In the genomic region with DNA sequence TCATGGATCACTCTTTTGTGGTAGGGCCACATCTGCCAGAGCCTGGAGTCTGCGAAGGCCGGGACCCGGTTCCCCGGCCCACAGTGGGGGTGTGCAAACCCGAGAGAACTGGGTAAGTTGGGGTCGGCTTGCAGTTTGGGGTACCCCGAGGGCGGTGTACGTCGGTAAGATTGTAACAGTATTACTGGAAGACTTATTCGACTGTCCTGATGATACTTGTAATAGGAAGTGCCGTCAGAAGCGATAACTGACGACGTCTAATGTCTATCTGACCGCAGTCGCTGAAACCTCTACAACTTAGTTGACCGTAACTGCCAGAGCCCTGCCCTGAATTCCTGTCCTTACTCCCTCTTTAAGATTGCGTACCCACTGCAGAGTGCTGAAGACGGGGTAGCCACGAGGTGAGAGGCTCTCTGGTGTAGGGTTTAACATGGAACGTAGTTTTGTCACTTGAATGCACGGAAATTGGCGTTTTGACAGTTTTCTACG, we compare ENCODE assay signal across 8 cellular contexts. TPM values are rescaled to one million over a fixed set of nuclear protein-coding genes. Genes with fewer than 3 reads are reported as not detected.
DNase-seq lines count a peak whose midpoint lies in the region; ATAC-seq, FAIRE-seq and TF ChIP-seq lines count a peak whose summit lies in the region.

No MANE protein-coding gene starts in this region.

- peak overlapping the region; percentile 98 for H3K9ac ChIP-seq in HepG2 (ENCODE audit: insufficient read depth, low read depth, low read length)

- peaks cover 45% of the 10 kb centered on the region for H3K36me3 Mint-ChIP-seq in brain

- TF ChIP-seq EP300 in Ishikawa (IDR thresholded peaks at IDR 0.05; ENCODE audit: borderline replicate concordance): no peak
- TF ChIP-seq EP300 in HepG2 (IDR thresholded peaks at IDR 0.05; ENCODE audit: low read depth in 2 of 2, low read length in 2 of 2): no peak
- no peak for TF ChIP-seq EP300 in HepG2 (CRISPR knock-in tag; IDR thresholded peaks at IDR 0.05; ENCODE audit: borderline replicate concordance)

- no peak overlapping the region for H2AFZ ChIP-seq in HepG2 (ENCODE audit: low read length)

- no peak for FAIRE-seq in HepG2 (lab: Jason Lieb, UNC)

- H4K20me1 ChIP-seq in HepG2 (ENCODE audit: insufficient read depth, low read length): peaks cover 46% of the 10 kb centered on the region

- H3K79me2 ChIP-seq in HepG2 (ENCODE audit: insufficient read depth, low read length): peaks cover 39% of the 10 kb centered on the region

- POLR2A ChIA-PET in HepG2 (lab: Yijun Ruan, JAX): interaction anchor here (0.6 to 10.1 kb wide), 29 partner anchors 8 to 322 kb away, joined by 3 to 159 read pairs (median 10); partner anchors contain the start of genes CENPV, TRPV2 and UBB

- H3K36me3 ChIP-seq in HepG2 (replicated peaks in 1 of 2; ENCODE audit: control insufficient read depth in 1 of 2, insufficient read depth in 2 of 2, low read length in 2 of 2) (peaks cover 16 to 42% of the 10 kb centered on the region in 2 experiments), thyroid gland (peaks cover 17 to 23% of the 10 kb centered on the region in 2 donors)

- H3K4me1 ChIP-seq in HepG2 (ENCODE audit: insufficient read depth, low read length): peaks cover 84% of the 10 kb centered on the region
- H3K4me1 ChIP-seq in thyroid gland: peaks cover 40 to 44% of the 10 kb centered on the region in 2 donors

- H3K9me3 Mint-ChIP-seq in brain: peaks cover 0 to 6% (median 0%) of the 10 kb centered on the region in 5 experiments

- H3K4me2 ChIP-seq in HepG2 (ENCODE audit: low read depth, low read length): peak overlapping the region; percentile 96

- BruUV-seq in HepG2 (replicated peaks; lab: Mats Ljungman, UMichigan): TSS peak; percentile 72

- TF ChIP-seq RAD21 in Ishikawa (IDR thresholded peaks at IDR 0.05; ENCODE audit: low read depth): no peak
- no peak for TF ChIP-seq RAD21 in HepG2 (CRISPR knock-in tag; IDR thresholded peaks at IDR 0.05)

- TF ChIP-seq POLR2A in HepG2 (IDR thresholded peaks at IDR 0.05; ENCODE audit: insufficient read depth in 1 of 2, low read depth in 2 of 2, low read length in 2 of 2) (no peak), thyroid gland (IDR thresholded peaks at IDR 0.05) (no peak)

- DNase-seq in NCI-H82 (lab: John Stamatoyannopoulos, UW) (peak; percentile 55), NCI-H82 treated with DMSO at 0.1 percent for 48 hours (lab: John Stamatoyannopoulos, UW; ENCODE audit: unreplicated experiment) (no peak), HepG2 (ENCODE audit: low spot score) (no peak), thyroid gland (peak; percentile 50 to 55), T1000 (lab: John Stamatoyannopoulos, UW) (no peak)

- intact Hi-C loops in HepG2 (cut with micrococcal nuclease; ENCODE audit: unreplicated experiment) (no loop called here), thyroid gland (cut with DNase I) (loop anchor here (5.0 kb wide), 1 partner anchor 52 kb away; no protein-coding TSS in a partner anchor)

- H3K9me3 ChIP-seq in HepG2 (ENCODE audit: low read length) (no peaks in the 10 kb centered on the region), thyroid gland (no peaks in the 10 kb centered on the region)

- CTCF ChIA-PET in HepG2 (lab: Yijun Ruan, JAX; ENCODE audit: low intra/inter-chr PET ratio, low total read pairs): no interaction called here

- WGBS in HepG2 (ENCODE audit: low lambda C conversion rate): under 1% methylated on average over 25 of the region's 25 CpGs
- 0% methylated on average over 19 to 21 of the region's 25 CpGs for WGBS in thyroid gland, 2 donors

- no peak for TF ChIP-seq CTCF in brain (conservative IDR thresholded peaks at IDR 0.05)
- TF ChIP-seq CTCF in HepG2 (CRISPR knock-in tag; IDR thresholded peaks at IDR 0.05): no peak
- no peak for TF ChIP-seq CTCF in thyroid gland (IDR thresholded peaks at IDR 0.05)

- H3K27ac ChIP-seq in HepG2 (ENCODE audit: extremely low read length, insufficient read depth, low read length) (peak overlapping the region; percentile 89), thyroid gland (peak overlapping the region; percentile 77 to 95 (median 83))

- peaks cover 14% of the 10 kb centered on the region for H3K27me3 Mint-ChIP-seq in brain

- H3K27me3 ChIP-seq in HepG2 (ENCODE audit: control insufficient read depth in 1 of 2, insufficient read depth in 2 of 2, low read length in 2 of 2) (no peaks in the 10 kb centered on the region; a peak in 1 of 5 replicates), thyroid gland (no peaks in the 10 kb centered on the region)

- ATAC-seq in HepG2: no peak
- ATAC-seq in GM18873 (IDR thresholded peaks at IDR 0.05; ENCODE audit: low FRiP score, unreplicated experiment): no peak

- in situ Hi-C loops in HepG2 (cut with HindIII; ENCODE audit: extremely low pct_ligation_motif_present, low pct_unique_long_range_greater_than_20kb): no loop called here

- peak overlapping the region; percentile 99 to 100 (median 100) for H3K4me3 Mint-ChIP-seq in brain

- peak overlapping the region; percentile 98 to 100 (median 99) for H3K27ac Mint-ChIP-seq in brain

- peaks cover 57% of the 10 kb centered on the region for H3K4me1 Mint-ChIP-seq in brain

- H3K4me3 ChIP-seq in HepG2 (replicated peaks in 1 of 3; ENCODE audit: insufficient read depth in 1 of 3, low read depth in 2 of 3, low read length in 3 of 3): peak overlapping the region; percentile 91 to 94 (median 93)
- H3K4me3 ChIP-seq in thyroid gland (replicated peaks in 1 of 3): peak overlapping the region; percentile 43 to 89 (median 62)

RNA-seq across cellular contexts. Expression of gene TRPV2, which starts 24.0 kb away (rescaled TPM):
- polyA plus RNA-seq in brain (ENCODE audit: insufficient read depth, low read depth, low replicate concordance) (7.8 TPM), HepG2 (2011; rRNA removed) (21.3 and 37.6 TPM in 2 replicates)
- total RNA-seq in HepG2 (2016; rRNA removed; fragmentation: Illumina TruSeq; extraction: Trizol) (7.3 and 13.6 TPM in 2 replicates), thyroid gland (10 to 100 TPM in 1 of 4 donors, 1 to 10 TPM in 3; 3.2 to 12.5 (median 6.5) TPM)
- 3.5 and 3.8 TPM in 2 replicates for total RNA-seq in HepG2 (2016; cell fraction: cytosol; rRNA removed; fragmentation: Illumina TruSeq; extraction: Trizol; ENCODE audit: low read depth)
- 6.3 and 14.4 TPM in 2 replicates for total RNA-seq in HepG2 (2016; cell fraction: insoluble cytoplasmic fraction; rRNA removed; fragmentation: Illumina TruSeq; extraction: Trizol)
- total RNA-seq in HepG2 (2016; cell fraction: membrane; rRNA removed; fragmentation: Illumina TruSeq; extraction: Trizol): 3.2 and 4.6 TPM in 2 replicates
- 9.6 and 14.3 TPM in 2 replicates for total RNA-seq in HepG2 (2016; cell fraction: nucleus; rRNA removed; fragmentation: Illumina TruSeq; extraction: Trizol)
- 20.1 and 21.2 TPM in 2 replicates for polyA plus RNA-seq in HepG2 (2011; cell fraction: cytosol; rRNA removed)
- 40.8 and 61.1 TPM in 2 replicates for polyA plus RNA-seq in HepG2 (2011; cell fraction: nucleus; rRNA removed)
- polyA plus RNA-seq in HepG2 (2012): 26.6 and 37.4 TPM in 2 replicates
- 2.0 and 2.3 TPM in 2 replicates for polyA plus RNA-seq in HepG2 (2016; cell fraction: cytosol; fragmentation: Illumina TruSeq; extraction: Trizol; ENCODE audit: low read depth)
- polyA plus RNA-seq in HepG2 (2016; cell fraction: insoluble cytoplasmic fraction; fragmentation: Illumina TruSeq; extraction: Trizol; ENCODE audit: low read depth): 3.6 and 5.9 TPM in 2 replicates
- 2.2 and 2.8 TPM in 2 replicates for polyA plus RNA-seq in HepG2 (2016; cell fraction: membrane; fragmentation: Illumina TruSeq; extraction: Trizol; ENCODE audit: low read depth)
- 14.9 and 19.2 TPM in 2 replicates for polyA plus RNA-seq in HepG2 (2016; cell fraction: nucleus; fragmentation: Illumina TruSeq; extraction: Trizol; ENCODE audit: insufficient read depth, low read depth)
- polyA minus RNA-seq in HepG2 (2011; rRNA and poly(A)+ RNA removed; ENCODE audit: low replicate concordance): 1.4 and 45.5 TPM in 2 replicates
- polyA minus RNA-seq in HepG2 (2011; cell fraction: cytosol; rRNA and poly(A)+ RNA removed): 24.7 and 31.6 TPM in 2 replicates
- polyA minus RNA-seq in HepG2 (2011; cell fraction: nucleus; rRNA and poly(A)+ RNA removed): 11.8 and 18.9 TPM in 2 replicates

RNA-seq across cellular contexts. Expression of gene LRRC75A, which starts 52.6 kb away (rescaled TPM):
- 38.0 TPM for polyA plus RNA-seq in brain (ENCODE audit: insufficient read depth, low read depth, low replicate concordance)
- 0.06 TPM in 1 of 2 replicates, not detected in the other for total RNA-seq in HepG2 (2016; rRNA removed; fragmentation: Illumina TruSeq; extraction: Trizol)
- total RNA-seq in HepG2 (2016; cell fraction: cytosol; rRNA removed; fragmentation: Illumina TruSeq; extraction: Trizol; ENCODE audit: low read depth): not detected in 2 replicates
- 0.10 TPM in 1 of 2 replicates, not detected in the other for total RNA-seq in HepG2 (2016; cell fraction: insoluble cytoplasmic fraction; rRNA removed; fragmentation: Illumina TruSeq; extraction: Trizol)
- 0.15 and 0.21 TPM in 2 replicates for total RNA-seq in HepG2 (2016; cell fraction: membrane; rRNA removed; fragmentation: Illumina TruSeq; extraction: Trizol)
- not detected in 2 replicates for total RNA-seq in HepG2 (2016; cell fraction: nucleus; rRNA removed; fragmentation: Illumina TruSeq; extraction: Trizol)
- polyA plus RNA-seq in HepG2 (2011; rRNA removed): 0.03 and 0.18 TPM in 2 replicates
- 0.04 and 0.06 TPM in 2 replicates for polyA plus RNA-seq in HepG2 (2011; cell fraction: cytosol; rRNA removed)
- polyA plus RNA-seq in HepG2 (2011; cell fraction: nucleus; rRNA removed): 0.10 and 0.12 TPM in 2 replicates
- 0.64 and 0.87 TPM in 2 replicates for polyA plus RNA-seq in HepG2 (2012)
- not detected in 2 replicates for polyA plus RNA-seq in HepG2 (2016; cell fraction: cytosol; fragmentation: Illumina TruSeq; extraction: Trizol; ENCODE audit: low read depth)
- polyA plus RNA-seq in HepG2 (2016; cell fraction: insoluble cytoplasmic fraction; fragmentation: Illumina TruSeq; extraction: Trizol; ENCODE audit: low read depth): not detected in 2 replicates
- polyA plus RNA-seq in HepG2 (2016; cell fraction: membrane; fragmentation: Illumina TruSeq; extraction: Trizol; ENCODE audit: low read depth): 0.08 TPM in 1 of 2 replicates, not detected in the other
- not detected in 2 replicates for polyA plus RNA-seq in HepG2 (2016; cell fraction: nucleus; fragmentation: Illumina TruSeq; extraction: Trizol; ENCODE audit: insufficient read depth, low read depth)
- 1.6 TPM in 1 of 2 replicates, not detected in the other for polyA minus RNA-seq in HepG2 (2011; rRNA and poly(A)+ RNA removed; ENCODE audit: low replicate concordance)
- polyA minus RNA-seq in HepG2 (2011; cell fraction: cytosol; rRNA and poly(A)+ RNA removed): not detected in 2 replicates
- 0.25 TPM in 1 of 2 replicates, not detected in the other for polyA minus RNA-seq in HepG2 (2011; cell fraction: nucleus; rRNA and poly(A)+ RNA removed)
- 10 to 100 TPM in 1 of 4 donors, 1 to 10 TPM in 3; 4.0 to 16.7 (median 7.8) TPM for total RNA-seq in thyroid gland

RNA-seq across cellular contexts. Expression of gene UBB, which starts 58.5 kb away (rescaled TPM):
- 3,999 TPM for polyA plus RNA-seq in brain (ENCODE audit: insufficient read depth, low read depth, low replicate concordance)
- 2,066 and 2,598 TPM in 2 replicates for total RNA-seq in HepG2 (2016; rRNA removed; fragmentation: Illumina TruSeq; extraction: Trizol)
- 1,884 and 2,042 TPM in 2 replicates for total RNA-seq in HepG2 (2016; cell fraction: cytosol; rRNA removed; fragmentation: Illumina TruSeq; extraction: Trizol; ENCODE audit: low read depth)
- 2,199 and 2,677 TPM in 2 replicates for total RNA-seq in HepG2 (2016; cell fraction: insoluble cytoplasmic fraction; rRNA removed; fragmentation: Illumina TruSeq; extraction: Trizol)
- 1,573 and 1,587 TPM in 2 replicates for total RNA-seq in HepG2 (2016; cell fraction: membrane; rRNA removed; fragmentation: Illumina TruSeq; extraction: Trizol)
- total RNA-seq in HepG2 (2016; cell fraction: nucleus; rRNA removed; fragmentation: Illumina TruSeq; extraction: Trizol): 582 and 612 TPM in 2 replicates
- 1,130 and 1,263 TPM in 2 replicates for polyA plus RNA-seq in HepG2 (2011; rRNA removed)
- polyA plus RNA-seq in HepG2 (2011; cell fraction: cytosol; rRNA removed): 1,588 and 1,623 TPM in 2 replicates
- polyA plus RNA-seq in HepG2 (2011; cell fraction: nucleus; rRNA removed): 397 and 543 TPM in 2 replicates
- 1,977 and 2,062 TPM in 2 replicates for polyA plus RNA-seq in HepG2 (2012)
- 1,937 and 2,024 TPM in 2 replicates for polyA plus RNA-seq in HepG2 (2016; cell fraction: cytosol; fragmentation: Illumina TruSeq; extraction: Trizol; ENCODE audit: low read depth)
- 1,705 and 1,710 TPM in 2 replicates for polyA plus RNA-seq in HepG2 (2016; cell fraction: insoluble cytoplasmic fraction; fragmentation: Illumina TruSeq; extraction: Trizol; ENCODE audit: low read depth)
- polyA plus RNA-seq in HepG2 (2016; cell fraction: membrane; fragmentation: Illumina TruSeq; extraction: Trizol; ENCODE audit: low read depth): 1,088 and 1,107 TPM in 2 replicates
- polyA plus RNA-seq in HepG2 (2016; cell fraction: nucleus; fragmentation: Illumina TruSeq; extraction: Trizol; ENCODE audit: insufficient read depth, low read depth): 679 and 692 TPM in 2 replicates
- 1,440 and 2,606 TPM in 2 replicates for polyA minus RNA-seq in HepG2 (2011; rRNA and poly(A)+ RNA removed; ENCODE audit: low replicate concordance)
- polyA minus RNA-seq in HepG2 (2011; cell fraction: cytosol; rRNA and poly(A)+ RNA removed): 681 and 793 TPM in 2 replicates
- polyA minus RNA-seq in HepG2 (2011; cell fraction: nucleus; rRNA and poly(A)+ RNA removed): 194 and 303 TPM in 2 replicates
- 1,000 to 10,000 TPM in 3 of 4 donors, 100 to 1,000 TPM in 1; 917 to 1,584 (median 1,245) TPM for total RNA-seq in thyroid gland

Comparison
In these comparisons a context has a peak if more than half of its experiments do, and no peak if none do; other contexts are left out.
1. DNase-seq: peak in NCI-H82 (single experiment) and thyroid gland (2 of 2); none in NCI-H82 treated with DMSO at 0.1 percent for 48 hours (single experiment), HepG2 (single experiment) and T1000 (single experiment).